ENCODE assay signal across 17 cellular contexts in the genomic region with DNA sequence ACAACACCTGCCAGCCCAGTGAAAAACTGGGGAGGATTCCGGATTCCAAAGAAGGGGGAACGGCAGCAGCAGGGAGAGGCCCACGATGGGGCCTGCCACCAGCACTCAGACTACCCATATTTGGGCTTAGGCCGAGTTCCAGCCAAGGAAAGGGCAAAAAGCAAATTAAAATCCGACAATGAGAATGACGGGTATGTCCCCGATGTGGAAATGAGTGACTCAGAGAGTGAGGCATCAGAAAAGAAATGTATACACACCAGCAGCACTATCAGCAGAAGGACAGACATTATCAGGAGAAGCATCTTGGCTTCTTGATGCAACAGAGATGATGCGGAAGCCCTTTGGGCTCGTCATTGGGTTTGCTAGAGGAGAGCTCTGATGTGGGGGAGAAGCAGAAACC.
DNase-seq lines count a peak whose midpoint lies in the region; ATAC-seq and TF ChIP-seq lines count a peak whose summit lies in the region.
"Had no signal": no experiment of that assay in that cellular context is flagged by ENCODE, and none has a peak within 500 bp of the region (broad histone marks: within the 10 kb centered on the region; RNA-seq: fewer than 3 reads in every experiment).

No MANE protein-coding gene starts in this region.

- no peak overlapping the region for H2AK9ac ChIP-seq in IMR-90 (replicated peaks; ENCODE audit: low read depth, low read length, poor library complexity)

- in situ Hi-C loops in IMR-90 (cut with MboI; ENCODE audit: low sequenced_read_pairs) = loop anchor here (10.0 kb wide), 1 partner anchor 223 kb away; a partner anchor contains a TSS

- POLR2A ChIA-PET in IMR-90 (lab: Charles Lee; ENCODE audit: unreplicated experiment) = no interaction called here

- no peaks in the 10 kb centered on the region for H3K9me3 Mint-ChIP-seq in natural killer cell treated with Interleukin-12 subunit alpha and Interleukin-12 subunit beta and Interleukin-15 and Interleukin-18, amount 100 ng/mL, for 72 hours
- H3K9me3 Mint-ChIP-seq: activated T-cell treated with anti-CD3 and anti-CD28 coated beads, Interleukin-2, amount 50 U/mL, for 4 hours; CD4-positive, alpha-beta T cell; stimulated activated memory B cell treated with anti-CD40 and anti-IgM and Interleukin-4, amounts not matched to agents 10 μg/mL and 1 μg/mL and 100 μg/mL, for 72 hours had no signal

- H3K36me3 Mint-ChIP-seq in natural killer cell treated with Interleukin-12 subunit alpha and Interleukin-12 subunit beta and Interleukin-15 and Interleukin-18, amount 100 ng/mL, for 72 hours = peaks cover 33% of the 10 kb centered on the region

- ATAC-seq in IMR-90 (ENCODE audit: low read depth) (peak; percentile 95), GM21447 (IDR thresholded peaks at IDR 0.05; ENCODE audit: unreplicated experiment) (no peak)
- ATAC-seq in natural killer cell treated with Interleukin-12 subunit alpha and Interleukin-12 subunit beta and Interleukin-15 and Interleukin-18, amount 100 ng/mL, for 72 hours = peak in 1 of 2 donors; percentile 78
- ATAC-seq: activated T-cell treated with anti-CD3 and anti-CD28 coated beads, Interleukin-2, amount 50 U/mL, for 4 hours; stimulated activated memory B cell treated with anti-CD40 and anti-IgM and Interleukin-4, amounts not matched to agents 10 μg/mL and 1 μg/mL and 100 μg/mL, for 72 hours had no signal

- H2BK20ac ChIP-seq in IMR-90 (ENCODE audit: low read depth, low read length) = peak overlapping the region; percentile 97

- peak overlapping the region; percentile 91 for H3K14ac ChIP-seq in IMR-90 (replicated peaks; ENCODE audit: low read depth, low read length)

- DNase-seq in AG20443 (ENCODE audit: low spot score) (peak; percentile 64), IMR-90 (peak; percentile 99), cardiac fibroblast (ENCODE audit: low read depth in 2 of 2) (peak; percentile 58 to 91), NCI-H187 (lab: John Stamatoyannopoulos, UW) (no peak), NCI-H2081 (lab: John Stamatoyannopoulos, UW) (no peak)
- no peak for DNase-seq in natural killer cell treated with Interleukin-12 subunit alpha and Interleukin-12 subunit beta and Interleukin-15 and Interleukin-18, amount 100 ng/mL, for 72 hours (ENCODE audit: low spot score)
- DNase-seq in activated CD4-positive, CD25-positive, alpha-beta regulatory T cell (lab: John Stamatoyannopoulos, UW) = no peak
- DNase-seq: activated CD4-positive, alpha-beta T cell treated with anti-CD3 and anti-CD28 coated beads for 4 hours; activated T-cell treated with anti-CD3 and anti-CD28 coated beads, Interleukin-2, amount 50 U/mL, for 4 hours; adrenal gland; CD4-positive, alpha-beta T cell; effector CD8-positive, alpha-beta T cell; NCI-H2227 treated with DMSO at 0.1 percent for 48 hours; stimulated activated CD4-positive, alpha-beta T cell treated with anti-CD3 and anti-CD28 coated beads, Interleukin-4, amount 100 ng/mL, for 24 hours had no signal

- no peaks in the 10 kb centered on the region for H3K9me3 ChIP-seq in IMR-90 (ENCODE audit: control insufficient read depth, insufficient read depth, low read length)
- H3K9me3 ChIP-seq: adrenal gland, HAP-1 had no signal

- H3K4ac ChIP-seq in IMR-90 (ENCODE audit: low read depth, low read length) = peak overlapping the region; percentile 97

- peak overlapping the region; percentile 94 for H2BK120ac ChIP-seq in IMR-90 (ENCODE audit: low read depth, low read length)

- H3K27ac Mint-ChIP-seq in natural killer cell treated with Interleukin-12 subunit alpha and Interleukin-12 subunit beta and Interleukin-15 and Interleukin-18, amount 100 ng/mL, for 72 hours = peak overlapping the region; percentile 27 to 57
- H3K27ac Mint-ChIP-seq: stimulated activated memory B cell treated with anti-CD40 and anti-IgM and Interleukin-4, amounts not matched to agents 10 μg/mL and 1 μg/mL and 100 μg/mL, for 72 hours had no signal

- peaks cover 6 to 20% of the 10 kb centered on the region in 2 donors for H3K4me1 Mint-ChIP-seq in natural killer cell treated with Interleukin-12 subunit alpha and Interleukin-12 subunit beta and Interleukin-15 and Interleukin-18, amount 100 ng/mL, for 72 hours (ENCODE audit: low read depth in 2 of 2)
- H3K4me1 Mint-ChIP-seq: stimulated activated memory B cell treated with anti-CD40 and anti-IgM and Interleukin-4, amounts not matched to agents 10 μg/mL and 1 μg/mL and 100 μg/mL, for 72 hours had no signal

- H4K8ac ChIP-seq in IMR-90 (ENCODE audit: low read depth in 2 of 2, low read length in 2 of 2) = peak overlapping the region; percentile 92 to 95

- no peak for TF ChIP-seq POLR2A in IMR-90 (IDR thresholded peaks at IDR 0.05; ENCODE audit: low read depth, low read length)

- no TSS peak for BruUV-seq in IMR-90 (replicated peaks; lab: Mats Ljungman, UMichigan)

- CTCF ChIA-PET in IMR-90 (lab: Yijun Ruan, JAX) = no interaction called here

- peaks cover 20% of the 10 kb centered on the region for H3K36me3 ChIP-seq in IMR-90 (ENCODE audit: control insufficient read depth, insufficient read depth, low read length)

- dilution Hi-C loops in IMR-90 (cut with HindIII; ENCODE audit: low sequenced_read_pairs, unreplicated experiment) = no loop called here

- no peaks in the 10 kb centered on the region for H3K27me3 ChIP-seq in IMR-90 (ENCODE audit: control insufficient read depth, insufficient read depth, low read length)
- H3K27me3 ChIP-seq: adrenal gland had no signal

- H3K9me1 ChIP-seq in IMR-90 (ENCODE audit: insufficient read depth, low read length) = peaks cover 7% of the 10 kb centered on the region; the same call in 1 of the 2 replicates

- peak overlapping the region; percentile 99 for H2BK5ac ChIP-seq in IMR-90 (ENCODE audit: low read depth, low read length, poor library complexity, severe bottlenecking)

- H2AK5ac ChIP-seq in IMR-90 (ENCODE audit: low read depth, low read length) = peak overlapping the region; percentile 98

- peak overlapping the region; percentile 76; the same call in 1 of the 2 replicates for H3K23ac ChIP-seq in IMR-90 (ENCODE audit: low read depth, low read length)

- H2BK15ac ChIP-seq in IMR-90 (ENCODE audit: low read depth, low read length) = peak overlapping the region; percentile 94; the same call in 1 of the 3 replicates

- H3K56ac ChIP-seq in IMR-90 (ENCODE audit: extremely low read depth, insufficient read depth, low read length) = peak overlapping the region; percentile 93

- H4K91ac ChIP-seq in IMR-90 (ENCODE audit: insufficient read depth, low read depth, low read length) = peak overlapping the region; percentile 95

- peaks cover 16 to 33% of the 10 kb centered on the region in 2 experiments for H3K79me1 ChIP-seq in IMR-90 (ENCODE audit: low read depth in 1 of 2, low read length in 2 of 2)

- H3K18ac ChIP-seq in IMR-90 (ENCODE audit: low read depth, low read length) = peak overlapping the region; percentile 73

- TF ChIP-seq CTCF in IMR-90 (conservative IDR thresholded peaks at IDR 0.05; ENCODE audit: low read depth, low read length) = no peak
- TF ChIP-seq CTCF in cardiac fibroblast (IDR thresholded peaks at IDR 0.05; ENCODE audit: low read depth, low read length) = no peak

- WGBS in IMR-90 (ENCODE audit: extremely low coverage in 2 of 2, insufficient read length in 1 of 2), 2 experiments = no CpG with 5 or more reads among the region's 9 CpGs

- H3K27ac ChIP-seq in IMR-90 (ENCODE audit: insufficient read depth, low read length) = peak overlapping the region; percentile 96
- H3K27ac ChIP-seq: adrenal gland had no signal

- peaks cover 12% of the 10 kb centered on the region for H3K4me1 ChIP-seq in IMR-90 (ENCODE audit: control insufficient read depth, insufficient read depth, low read length)
- H3K4me1 ChIP-seq: adrenal gland, HAP-1 had no signal

- H2AFZ ChIP-seq in IMR-90 (replicated peaks; ENCODE audit: low read length, poor library complexity) = peak overlapping the region; percentile 66

- H3K4me3 Mint-ChIP-seq in natural killer cell treated with Interleukin-12 subunit alpha and Interleukin-12 subunit beta and Interleukin-15 and Interleukin-18, amount 100 ng/mL, for 72 hours = no peak overlapping the region
- H3K4me3 Mint-ChIP-seq: activated T-cell treated with anti-CD3 and anti-CD28 coated beads, Interleukin-2, amount 50 U/mL, for 4 hours; CD4-positive, alpha-beta T cell; stimulated activated memory B cell treated with anti-CD40 and anti-IgM and Interleukin-4, amounts not matched to agents 10 μg/mL and 1 μg/mL and 100 μg/mL, for 72 hours had no signal

- H4K20me1 ChIP-seq in IMR-90 (ENCODE audit: insufficient read depth, low read length) = no peaks in the 10 kb centered on the region

- intact Hi-C loops in IMR-90 (cut with micrococcal nuclease) = loop anchor here (2.0 to 10.0 kb wide), 2 partner anchors 221 to 473 kb away; a partner anchor contains a TSS

- no peaks in the 10 kb centered on the region for H3K27me3 Mint-ChIP-seq in natural killer cell treated with Interleukin-12 subunit alpha and Interleukin-12 subunit beta and Interleukin-15 and Interleukin-18, amount 100 ng/mL, for 72 hours
- H3K27me3 Mint-ChIP-seq: CD4-positive, alpha-beta T cell; stimulated activated memory B cell treated with anti-CD40 and anti-IgM and Interleukin-4, amounts not matched to agents 10 μg/mL and 1 μg/mL and 100 μg/mL, for 72 hours had no signal

- peak; percentile 9; the same call in 1 of the 2 replicates for TF ChIP-seq RAD21 in IMR-90 (IDR thresholded peaks at IDR 0.05; ENCODE audit: low read length)

- peak overlapping the region; percentile 47 for H3K4me2 ChIP-seq in IMR-90 (ENCODE audit: low read depth, low read length)

- H3K4me3 ChIP-seq in IMR-90 (ENCODE audit: insufficient read depth, low read depth, low read length) = no peak overlapping the region
- H3K4me3 ChIP-seq in cardiac fibroblast (replicated peaks in 1 of 2; ENCODE audit: low read depth in 2 of 2, low read length in 2 of 2) = no peak overlapping the region
- H3K4me3 ChIP-seq: adrenal gland, HAP-1 had no signal

- H4K5ac ChIP-seq in IMR-90 (ENCODE audit: low read depth, low read length) = peak overlapping the region; percentile 81

- peak overlapping the region; percentile 57; the same call in 1 of the 2 replicates for H3K9ac ChIP-seq in IMR-90 (ENCODE audit: low read depth, low read length)

TF ChIP-seq in IMR-90, 13 proteins besides CTCF, POLR2A, EP300 and RAD21 (continues in another document):
- TF ChIP-seq BHLHE40 (IDR thresholded peaks at IDR 0.05; ENCODE audit: low read depth, low read length) (peak; percentile 68), MXI1 (IDR thresholded peaks at IDR 0.05; ENCODE audit: borderline replicate concordance, low read depth, low read length) (no peak), FOS (IDR thresholded peaks at IDR 0.05; ENCODE audit: low read depth, low read length) (peak; percentile 100), RCOR1 (IDR thresholded peaks at IDR 0.05; ENCODE audit: insufficient replicate concordance, low read length) (peak; percentile 84), NFE2L2 (IDR thresholded peaks at IDR 0.05; ENCODE audit: low read depth, low read length) (peak; percentile 73), CEBPB (IDR thresholded peaks at IDR 0.05; ENCODE audit: low read depth, low read length) (peak; percentile 97), RFX5 (IDR thresholded peaks at IDR 0.05; ENCODE audit: low read depth, low read length) (no peak), CHD1 (IDR thresholded peaks at IDR 0.05; ENCODE audit: low read depth, low read length) (peak; percentile 91; the same call in 1 of the 2 replicates), MAZ (IDR thresholded peaks at IDR 0.05; ENCODE audit: borderline replicate concordance, low read depth, low read length) (peak; percentile 72; the same call in 1 of the 2 replicates)

Comparison
In these comparisons a context has a peak if more than half of its experiments do, and no peak if none do; other contexts are left out.
1. DNase-seq: peak in AG20443 (single experiment), IMR-90 (single experiment) and cardiac fibroblast (2 of 2); none in natural killer cell treated with Interleukin-12 subunit alpha and Interleukin-12 subunit beta and Interleukin-15 and Interleukin-18, amount 100 ng/mL, for 72 hours (single experiment), NCI-H187 (0 of 2), NCI-H2081 (0 of 2) and activated CD4-positive, CD25-positive, alpha-beta regulatory T cell (0 of 4).